Comparison of ENCODE assay signal across 31 cellular contexts in the genomic region with DNA sequence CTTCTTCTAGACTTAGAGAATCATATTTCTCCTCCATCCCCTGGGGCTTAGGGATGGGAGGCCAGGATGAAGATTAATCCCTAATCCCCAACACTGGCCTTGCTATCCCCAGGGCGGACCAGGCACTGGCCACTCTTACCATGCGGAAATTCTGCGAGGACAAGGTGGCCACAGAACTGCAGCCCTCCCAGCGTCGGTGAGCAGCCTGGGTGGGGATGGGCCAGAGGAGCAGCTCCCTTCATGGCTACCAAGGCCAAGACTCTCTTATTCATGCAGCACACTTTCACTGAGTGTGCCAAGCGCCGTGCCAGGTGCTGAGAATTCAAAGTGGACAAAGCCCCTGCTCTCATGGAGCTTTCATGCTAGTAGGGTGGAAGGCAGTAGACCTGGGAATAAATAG. TPM values are rescaled to one million over a fixed set of nuclear protein-coding genes. Genes with fewer than 3 reads are reported as not detected.
DNase-seq lines count a peak whose midpoint lies in the region; ATAC-seq, FAIRE-seq and TF ChIP-seq lines count a peak whose summit lies in the region.
"Had no signal": no experiment of that assay in that cellular context is flagged by ENCODE, and none has a peak within 500 bp of the region (broad histone marks: within the 10 kb centered on the region; RNA-seq: fewer than 3 reads in every experiment).

No MANE protein-coding gene starts in this region.

- no peak for ATAC-seq in right lobe of liver
- no peak for ATAC-seq in HepG2
- no peak for ATAC-seq in GM18909 (IDR thresholded peaks at IDR 0.05; ENCODE audit: poor library complexity, unreplicated experiment)
- ATAC-seq: left lobe of liver; mucosa of descending colon; stimulated activated naive B cell treated with anti-CD40 and anti-IgM and Interleukin-4, amounts not matched to agents 10 μg/mL and 1 μg/mL and 100 μg/mL, for 72 hours had no signal

- 95% methylated on average over 2 of the region's 7 CpGs for WGBS in right lobe of liver (ENCODE audit: insufficient coverage, low coverage, low lambda C conversion rate, missing lambda C conversion rate)
- WGBS in HepG2 (ENCODE audit: low lambda C conversion rate), result 97% methylated on average over 7 of the region's 7 CpGs

- TF ChIP-seq POLR2A in right lobe of liver (IDR thresholded peaks at IDR 0.05) (no peak), HepG2 (IDR thresholded peaks at IDR 0.05; ENCODE audit: insufficient read depth in 1 of 2, low read depth in 2 of 2, low read length in 2 of 2) (no peak)

- FAIRE-seq in HepG2 (lab: Jason Lieb, UNC), result no peak

- intact Hi-C loops in right lobe of liver (cut with DNase I), result no loop called here
- intact Hi-C loops in HepG2 (cut with micrococcal nuclease; ENCODE audit: unreplicated experiment), result no loop called here
- intact Hi-C loops in dorsolateral prefrontal cortex (cut with DNase I), result no loop called here

- no peak for TF ChIP-seq RAD21 in HepG2 (CRISPR knock-in tag; IDR thresholded peaks at IDR 0.05)

- TF ChIP-seq EP300 in HepG2 (IDR thresholded peaks at IDR 0.05; ENCODE audit: low read depth in 2 of 2, low read length in 2 of 2) (no peak), HepG2 (CRISPR knock-in tag; IDR thresholded peaks at IDR 0.05; ENCODE audit: borderline replicate concordance) (no peak)

- DNase-seq in right lobe of liver (peak in 2 of 3 donors; percentile 37 to 48), HepG2 (ENCODE audit: low spot score) (no peak), dorsolateral prefrontal cortex (peak in 3 of 10 donors; percentile 5 to 25 (median 16)), osteoblast (ENCODE audit: insufficient read length, low spot score, missing footprints) (no peak), NCI-H345 (lab: John Stamatoyannopoulos, UW) (no peak), NCI-H1417 treated with DMSO at 0.1 percent for 48 hours (lab: John Stamatoyannopoulos, UW) (no peak)
- no peak for DNase-seq in stimulated activated CD4-positive, alpha-beta T cell treated with anti-CD3 and anti-CD28 coated beads, Interleukin-4, amount 100 ng/mL, for 4 hours
- DNase-seq: activated CD4-positive, alpha-beta T cell treated with anti-CD3 and anti-CD28 coated beads, Interleukin-2, amount 10 ng/mL, durations not matched to agents 7 days and 5 days; activated naive CD4-positive, alpha-beta T cell treated with anti-CD3 and anti-CD28 coated beads, Interleukin-2, amount 50 U/mL, for 16 hours; activated T-cell treated with anti-CD3 and anti-CD28 coated beads, Interleukin-2, amount 50 U/mL, for 48 hours; cerebellar nuclear complex; COR-L47; DMS79 treated with DMSO at 0.1 percent for 48 hours; effector CD4-positive, alpha-beta T cell; erythroblast; H9; immature natural killer cell; Kasumi-1; mucosa of descending colon; NCI-H1694; NCI-H2171 treated with DMSO at 0.1 percent for 48 hours; RPMI8226; SK-N-SH; stimulated activated CD4-positive, alpha-beta T cell treated with anti-CD3 and anti-CD28 coated beads, Interleukin-4, amount 100 ng/mL, for 1 hour; stimulated activated naive B cell treated with anti-CD40 and anti-IgM and Interleukin-4, amounts not matched to agents 10 μg/mL and 1 μg/mL and 100 μg/mL, for 72 hours; testis had no signal

- H3K27me3 ChIP-seq in right lobe of liver, result no peaks in the 10 kb centered on the region
- no peaks in the 10 kb centered on the region for H3K27me3 ChIP-seq in HepG2 (ENCODE audit: control insufficient read depth in 1 of 2, insufficient read depth in 2 of 2, low read length in 2 of 2)
- H3K27me3 ChIP-seq in dorsolateral prefrontal cortex, result no peaks in the 10 kb centered on the region
- H3K27me3 ChIP-seq in osteoblast (ENCODE audit: insufficient read depth, low read length), result no peaks in the 10 kb centered on the region
- H3K27me3 ChIP-seq: BLaER1, hepatocyte, testis had no signal

- H3K9ac ChIP-seq in HepG2 (ENCODE audit: insufficient read depth, low read depth, low read length), result no peak overlapping the region
- H3K9ac ChIP-seq: BLaER1, SK-N-SH had no signal

- no peaks in the 10 kb centered on the region for H3K9me3 ChIP-seq in right lobe of liver
- H3K9me3 ChIP-seq in HepG2 (ENCODE audit: low read length), result no peaks in the 10 kb centered on the region
- H3K9me3 ChIP-seq in osteoblast (ENCODE audit: low read depth, low read length), result no peaks in the 10 kb centered on the region
- H3K9me3 ChIP-seq: BLaER1, mucosa of descending colon, neutrophil, SK-N-SH, testis had no signal

- H3K79me2 ChIP-seq in HepG2 (ENCODE audit: insufficient read depth, low read length) (peaks cover 6% of the 10 kb centered on the region), osteoblast (ENCODE audit: insufficient read depth, low read length) (peaks cover 9% of the 10 kb centered on the region)

- TF ChIP-seq CTCF in right lobe of liver (IDR thresholded peaks at IDR 0.05) (no peak), HepG2 (CRISPR knock-in tag; IDR thresholded peaks at IDR 0.05) (no peak), dorsolateral prefrontal cortex (IDR thresholded peaks at IDR 0.05 in 54 of 56, conservative IDR thresholded peaks at IDR 0.05 in 2 of 56; ENCODE audit: low read depth in 1 of 56, partially characterized antibody in 56 of 56) (no peak), osteoblast (IDR thresholded peaks at IDR 0.05; ENCODE audit: extremely low read depth, low read depth, low read length) (no peak)

- H2AFZ ChIP-seq in HepG2 (ENCODE audit: low read length) (no peak overlapping the region), osteoblast (ENCODE audit: low read length) (no peak overlapping the region)
- H2AFZ ChIP-seq: hepatocyte had no signal

- no TSS peak for BruUV-seq in HepG2 (replicated peaks; lab: Mats Ljungman, UMichigan)

- peaks cover 0 to 49% (median 22%) of the 10 kb centered on the region in 4 donors for H3K4me1 ChIP-seq in right lobe of liver
- peaks cover 41% of the 10 kb centered on the region for H3K4me1 ChIP-seq in HepG2 (ENCODE audit: insufficient read depth, low read length)
- peaks cover 38% of the 10 kb centered on the region for H3K4me1 ChIP-seq in osteoblast (ENCODE audit: insufficient read depth, low read length)

- in situ Hi-C loops in HepG2 (cut with HindIII; ENCODE audit: extremely low pct_ligation_motif_present, low pct_unique_long_range_greater_than_20kb), result no loop called here

- POLR2A ChIA-PET in HepG2 (lab: Yijun Ruan, JAX), result interaction anchor here (1.1 to 4.6 kb wide), 3 partner anchors 9 to 46 kb away, joined by 3 to 23 read pairs (median 4); a partner anchor contains a TSS

- H3K4me2 ChIP-seq in HepG2 (ENCODE audit: low read depth, low read length) (no peak overlapping the region), osteoblast (ENCODE audit: insufficient read depth, low read length) (no peak overlapping the region)
- H3K4me2 ChIP-seq: BLaER1, hepatocyte, SK-N-SH had no signal

- no peak overlapping the region for H3K4me3 ChIP-seq in right lobe of liver
- H3K4me3 ChIP-seq in HepG2 (replicated peaks in 1 of 3; ENCODE audit: insufficient read depth in 1 of 3, low read depth in 2 of 3, low read length in 3 of 3), result no peak overlapping the region
- no peak overlapping the region for H3K4me3 ChIP-seq in dorsolateral prefrontal cortex
- H3K4me3 ChIP-seq in osteoblast (ENCODE audit: insufficient read depth, low read length), result no peak overlapping the region
- H3K4me3 ChIP-seq: BLaER1, hepatocyte, mucosa of descending colon, testis had no signal

- H3K27ac ChIP-seq in right lobe of liver (no peak overlapping the region), HepG2 (ENCODE audit: extremely low read length, insufficient read depth, low read length) (no peak overlapping the region), dorsolateral prefrontal cortex (peak overlapping the region in 46 of 59 donors; percentile 4 to 100 (median 98)), osteoblast (ENCODE audit: low read depth, low read length) (peak overlapping the region; percentile 41)
- H3K27ac ChIP-seq: BLaER1, hepatocyte, neutrophil had no signal

- H4K20me1 ChIP-seq in HepG2 (ENCODE audit: insufficient read depth, low read length) (no peaks in the 10 kb centered on the region), osteoblast (ENCODE audit: insufficient read depth, low read length) (peaks cover 14% of the 10 kb centered on the region)
- H4K20me1 ChIP-seq: BLaER1 had no signal

- H3K36me3 ChIP-seq in right lobe of liver (peaks cover 0 to 50% (median 27%) of the 10 kb centered on the region in 4 donors), HepG2 (replicated peaks in 1 of 2; ENCODE audit: control insufficient read depth in 1 of 2, insufficient read depth in 2 of 2, low read length in 2 of 2) (0 out of 5 replicates have a peak, but pooled peaks cover 0 to 7% of the 10 kb centered on the region in 2 experiments), osteoblast (ENCODE audit: insufficient read depth, low read length) (peaks cover 68% of the 10 kb centered on the region)
- H3K36me3 ChIP-seq: BLaER1, neutrophil had no signal

- CTCF ChIA-PET in HepG2 (lab: Yijun Ruan, JAX; ENCODE audit: low intra/inter-chr PET ratio, low total read pairs), result no interaction called here

RNA-seq across cellular contexts. Expression of a gene that starts 7.0 kb away (rescaled TPM):
- total RNA-seq in right lobe of liver (100 to 1,000 TPM in 3 of 6 experiments, 10 to 100 TPM in 3; 50.5 to 139 (median 86.9) TPM), HepG2 (2016; rRNA removed; fragmentation: Illumina TruSeq; extraction: Trizol) (3.2 and 8.9 TPM in 2 replicates), dorsolateral prefrontal cortex (100 to 1,000 TPM in 57 of 120 experiments, 10 to 100 TPM in 63; 51.8 to 194 (median 96.4) TPM), osteoblast (72.0 and 76.0 TPM in 2 replicates)
- total RNA-seq in HepG2 (2016; cell fraction: cytosol; rRNA removed; fragmentation: Illumina TruSeq; extraction: Trizol; ENCODE audit: low read depth), result 3.1 and 5.0 TPM in 2 replicates
- 2.8 and 9.5 TPM in 2 replicates for total RNA-seq in HepG2 (2016; cell fraction: insoluble cytoplasmic fraction; rRNA removed; fragmentation: Illumina TruSeq; extraction: Trizol)
- 3.1 and 3.8 TPM in 2 replicates for total RNA-seq in HepG2 (2016; cell fraction: membrane; rRNA removed; fragmentation: Illumina TruSeq; extraction: Trizol)
- 13.3 and 14.8 TPM in 2 replicates for total RNA-seq in HepG2 (2016; cell fraction: nucleus; rRNA removed; fragmentation: Illumina TruSeq; extraction: Trizol)
- polyA plus RNA-seq in HepG2 (2011; rRNA removed), result 18.0 and 20.4 TPM in 2 replicates
- polyA plus RNA-seq in HepG2 (2011; cell fraction: cytosol; rRNA removed), result 3.9 and 6.8 TPM in 2 replicates
- polyA plus RNA-seq in HepG2 (2011; cell fraction: nucleus; rRNA removed), result 181 and 258 TPM in 2 replicates
- polyA plus RNA-seq in HepG2 (2012), result 13.0 and 15.3 TPM in 2 replicates
- 0.96 and 1.4 TPM in 2 replicates for polyA plus RNA-seq in HepG2 (2016; cell fraction: cytosol; fragmentation: Illumina TruSeq; extraction: Trizol; ENCODE audit: low read depth)
- polyA plus RNA-seq in HepG2 (2016; cell fraction: insoluble cytoplasmic fraction; fragmentation: Illumina TruSeq; extraction: Trizol; ENCODE audit: low read depth), result 5.7 and 8.2 TPM in 2 replicates
- 2.0 and 4.2 TPM in 2 replicates for polyA plus RNA-seq in HepG2 (2016; cell fraction: membrane; fragmentation: Illumina TruSeq; extraction: Trizol; ENCODE audit: low read depth)
- polyA plus RNA-seq in HepG2 (2016; cell fraction: nucleus; fragmentation: Illumina TruSeq; extraction: Trizol; ENCODE audit: insufficient read depth, low read depth), result 34.1 and 49.0 TPM in 2 replicates
- 34.0 and 38.3 TPM in 2 replicates for polyA minus RNA-seq in HepG2 (2011; rRNA and poly(A)+ RNA removed; ENCODE audit: low replicate concordance)
- 9.9 and 10.3 TPM in 2 replicates for polyA minus RNA-seq in HepG2 (2011; cell fraction: cytosol; rRNA and poly(A)+ RNA removed)
- 63.8 and 80.3 TPM in 2 replicates for polyA minus RNA-seq in HepG2 (2011; cell fraction: nucleus; rRNA and poly(A)+ RNA removed)
- polyA plus RNA-seq: immature natural killer cell had no signal

RNA-seq across cellular contexts. Expression of a gene that starts 22.3 kb away (rescaled TPM):
- total RNA-seq in right lobe of liver (10 to 100 TPM; 12.3 to 18.2 (median 14.4) TPM), HepG2 (2016; rRNA removed; fragmentation: Illumina TruSeq; extraction: Trizol) (9.0 and 9.2 TPM in 2 replicates), dorsolateral prefrontal cortex (100 to 1,000 TPM in 119 of 120 experiments, 10 to 100 TPM in 1; 74.6 to 263 (median 181) TPM), osteoblast (25.6 and 26.8 TPM in 2 replicates)
- 0.79 and 1.3 TPM in 2 replicates for total RNA-seq in HepG2 (2016; cell fraction: cytosol; rRNA removed; fragmentation: Illumina TruSeq; extraction: Trizol; ENCODE audit: low read depth)
- total RNA-seq in HepG2 (2016; cell fraction: insoluble cytoplasmic fraction; rRNA removed; fragmentation: Illumina TruSeq; extraction: Trizol), result 7.9 and 8.6 TPM in 2 replicates
- 2.8 and 3.1 TPM in 2 replicates for total RNA-seq in HepG2 (2016; cell fraction: membrane; rRNA removed; fragmentation: Illumina TruSeq; extraction: Trizol)
- 5.1 and 5.3 TPM in 2 replicates for total RNA-seq in HepG2 (2016; cell fraction: nucleus; rRNA removed; fragmentation: Illumina TruSeq; extraction: Trizol)
- 9.2 and 10.7 TPM in 2 replicates for polyA plus RNA-seq in HepG2 (2011; rRNA removed)
- 11.7 and 12.2 TPM in 2 replicates for polyA plus RNA-seq in HepG2 (2011; cell fraction: cytosol; rRNA removed)
- 12.1 and 12.6 TPM in 2 replicates for polyA plus RNA-seq in HepG2 (2011; cell fraction: nucleus; rRNA removed)
- 6.0 and 9.7 TPM in 2 replicates for polyA plus RNA-seq in HepG2 (2012)
- polyA plus RNA-seq in HepG2 (2016; cell fraction: cytosol; fragmentation: Illumina TruSeq; extraction: Trizol; ENCODE audit: low read depth), result 0.86 and 1.1 TPM in 2 replicates
- polyA plus RNA-seq in HepG2 (2016; cell fraction: insoluble cytoplasmic fraction; fragmentation: Illumina TruSeq; extraction: Trizol; ENCODE audit: low read depth), result 11.6 and 12.5 TPM in 2 replicates
- 2.0 and 3.3 TPM in 2 replicates for polyA plus RNA-seq in HepG2 (2016; cell fraction: membrane; fragmentation: Illumina TruSeq; extraction: Trizol; ENCODE audit: low read depth)
- polyA plus RNA-seq in HepG2 (2016; cell fraction: nucleus; fragmentation: Illumina TruSeq; extraction: Trizol; ENCODE audit: insufficient read depth, low read depth), result 7.6 and 8.3 TPM in 2 replicates
- 27.5 and 69.5 TPM in 2 replicates for polyA minus RNA-seq in HepG2 (2011; rRNA and poly(A)+ RNA removed; ENCODE audit: low replicate concordance)
- 8.3 and 10.6 TPM in 2 replicates for polyA minus RNA-seq in HepG2 (2011; cell fraction: cytosol; rRNA and poly(A)+ RNA removed)
- 9.5 and 12.8 TPM in 2 replicates for polyA minus RNA-seq in HepG2 (2011; cell fraction: nucleus; rRNA and poly(A)+ RNA removed)

RNA-seq across cellular contexts. Expression of a gene that starts 40.6 kb away (rescaled TPM):
- 10 to 100 TPM in 2 of 6 experiments, 1 to 10 TPM in 4; 1.7 to 25.4 (median 4.9) TPM for total RNA-seq in right lobe of liver
- 2.1 and 3.9 TPM in 2 replicates for total RNA-seq in HepG2 (2016; rRNA removed; fragmentation: Illumina TruSeq; extraction: Trizol)
- total RNA-seq in HepG2 (2016; cell fraction: cytosol; rRNA removed; fragmentation: Illumina TruSeq; extraction: Trizol; ENCODE audit: low read depth), result 5.3 and 5.9 TPM in 2 replicates
- total RNA-seq in HepG2 (2016; cell fraction: insoluble cytoplasmic fraction; rRNA removed; fragmentation: Illumina TruSeq; extraction: Trizol), result 2.5 and 4.7 TPM in 2 replicates
- 3.3 and 3.5 TPM in 2 replicates for total RNA-seq in HepG2 (2016; cell fraction: membrane; rRNA removed; fragmentation: Illumina TruSeq; extraction: Trizol)
- total RNA-seq in HepG2 (2016; cell fraction: nucleus; rRNA removed; fragmentation: Illumina TruSeq; extraction: Trizol), result 1.9 and 3.2 TPM in 2 replicates
- 22.6 and 25.2 TPM in 2 replicates for polyA plus RNA-seq in HepG2 (2011; rRNA removed)
- 19.0 and 41.0 TPM in 2 replicates for polyA plus RNA-seq in HepG2 (2011; cell fraction: cytosol; rRNA removed)
- polyA plus RNA-seq in HepG2 (2011; cell fraction: nucleus; rRNA removed), result 8.4 and 9.6 TPM in 2 replicates
- 3.4 and 4.6 TPM in 2 replicates for polyA plus RNA-seq in HepG2 (2012)
- 4.2 and 5.7 TPM in 2 replicates for polyA plus RNA-seq in HepG2 (2016; cell fraction: cytosol; fragmentation: Illumina TruSeq; extraction: Trizol; ENCODE audit: low read depth)
- polyA plus RNA-seq in HepG2 (2016; cell fraction: insoluble cytoplasmic fraction; fragmentation: Illumina TruSeq; extraction: Trizol; ENCODE audit: low read depth), result 2.0 and 2.4 TPM in 2 replicates
- 3.2 and 3.8 TPM in 2 replicates for polyA plus RNA-seq in HepG2 (2016; cell fraction: membrane; fragmentation: Illumina TruSeq; extraction: Trizol; ENCODE audit: low read depth)
- 5.4 and 7.5 TPM in 2 replicates for polyA plus RNA-seq in HepG2 (2016; cell fraction: nucleus; fragmentation: Illumina TruSeq; extraction: Trizol; ENCODE audit: insufficient read depth, low read depth)
- 9.0 and 27.1 TPM in 2 replicates for polyA minus RNA-seq in HepG2 (2011; rRNA and poly(A)+ RNA removed; ENCODE audit: low replicate concordance)
- 8.7 and 9.5 TPM in 2 replicates for polyA minus RNA-seq in HepG2 (2011; cell fraction: cytosol; rRNA and poly(A)+ RNA removed)
- 0.77 and 1.6 TPM in 2 replicates for polyA minus RNA-seq in HepG2 (2011; cell fraction: nucleus; rRNA and poly(A)+ RNA removed)
- 10 to 100 TPM in 119 of 120 experiments, 1 to 10 TPM in 1; 9.9 to 54.8 (median 21.6) TPM for total RNA-seq in dorsolateral prefrontal cortex
- total RNA-seq in osteoblast, result 431 and 577 TPM in 2 replicates

RNA-seq across cellular contexts. Expression of a gene that starts 46.4 kb away (rescaled TPM):
- total RNA-seq in right lobe of liver (1 to 10 TPM in 3 of 6 experiments, under 1 TPM in 3; 0.62 to 3.4 (median 0.99) TPM), HepG2 (2016; rRNA removed; fragmentation: Illumina TruSeq; extraction: Trizol) (6.1 and 14.9 TPM in 2 replicates), dorsolateral prefrontal cortex (under 1 TPM in 4 of 120 experiments, not detected in 116; 0.20 to 0.47 (median 0.30) TPM), osteoblast (not detected in 2 replicates)
- 1.3 and 1.6 TPM in 2 replicates for total RNA-seq in HepG2 (2016; cell fraction: cytosol; rRNA removed; fragmentation: Illumina TruSeq; extraction: Trizol; ENCODE audit: low read depth)
- total RNA-seq in HepG2 (2016; cell fraction: insoluble cytoplasmic fraction; rRNA removed; fragmentation: Illumina TruSeq; extraction: Trizol), result 5.1 and 14.3 TPM in 2 replicates
- 3.9 and 5.2 TPM in 2 replicates for total RNA-seq in HepG2 (2016; cell fraction: membrane; rRNA removed; fragmentation: Illumina TruSeq; extraction: Trizol)
- total RNA-seq in HepG2 (2016; cell fraction: nucleus; rRNA removed; fragmentation: Illumina TruSeq; extraction: Trizol), result 20.7 and 23.6 TPM in 2 replicates
- polyA plus RNA-seq in HepG2 (2011; rRNA removed), result 108 and 131 TPM in 2 replicates
- 102 and 125 TPM in 2 replicates for polyA plus RNA-seq in HepG2 (2011; cell fraction: cytosol; rRNA removed)
- 476 and 502 TPM in 2 replicates for polyA plus RNA-seq in HepG2 (2011; cell fraction: nucleus; rRNA removed)
- 40.7 and 74.1 TPM in 2 replicates for polyA plus RNA-seq in HepG2 (2012)
- polyA plus RNA-seq in HepG2 (2016; cell fraction: cytosol; fragmentation: Illumina TruSeq; extraction: Trizol; ENCODE audit: low read depth), result 2.1 and 3.1 TPM in 2 replicates
- 8.4 and 8.5 TPM in 2 replicates for polyA plus RNA-seq in HepG2 (2016; cell fraction: insoluble cytoplasmic fraction; fragmentation: Illumina TruSeq; extraction: Trizol; ENCODE audit: low read depth)
- 3.3 and 4.5 TPM in 2 replicates for polyA plus RNA-seq in HepG2 (2016; cell fraction: membrane; fragmentation: Illumina TruSeq; extraction: Trizol; ENCODE audit: low read depth)
- polyA plus RNA-seq in HepG2 (2016; cell fraction: nucleus; fragmentation: Illumina TruSeq; extraction: Trizol; ENCODE audit: insufficient read depth, low read depth), result 40.5 and 42.0 TPM in 2 replicates
- 0.16 and 255 TPM in 2 replicates for polyA minus RNA-seq in HepG2 (2011; rRNA and poly(A)+ RNA removed; ENCODE audit: low replicate concordance)
- 39.8 and 42.8 TPM in 2 replicates for polyA minus RNA-seq in HepG2 (2011; cell fraction: cytosol; rRNA and poly(A)+ RNA removed)
- 79.3 and 125 TPM in 2 replicates for polyA minus RNA-seq in HepG2 (2011; cell fraction: nucleus; rRNA and poly(A)+ RNA removed)
- total RNA-seq: H9 had no signal
- polyA plus RNA-seq: immature natural killer cell had no signal

RNA-seq across cellular contexts. Expression of a gene that starts 50.6 kb away (rescaled TPM):
- total RNA-seq in right lobe of liver (100 to 1,000 TPM; 143 to 270 (median 180) TPM), HepG2 (2016; rRNA removed; fragmentation: Illumina TruSeq; extraction: Trizol) (548 and 779 TPM in 2 replicates), dorsolateral prefrontal cortex (100 to 1,000 TPM; 207 to 375 (median 283) TPM), osteoblast (1,135 and 1,332 TPM in 2 replicates)
- total RNA-seq in HepG2 (2016; cell fraction: cytosol; rRNA removed; fragmentation: Illumina TruSeq; extraction: Trizol; ENCODE audit: low read depth), result 127 and 150 TPM in 2 replicates
- total RNA-seq in HepG2 (2016; cell fraction: insoluble cytoplasmic fraction; rRNA removed; fragmentation: Illumina TruSeq; extraction: Trizol), result 568 and 746 TPM in 2 replicates
- total RNA-seq in HepG2 (2016; cell fraction: membrane; rRNA removed; fragmentation: Illumina TruSeq; extraction: Trizol), result 454 and 551 TPM in 2 replicates
- total RNA-seq in HepG2 (2016; cell fraction: nucleus; rRNA removed; fragmentation: Illumina TruSeq; extraction: Trizol), result 263 and 291 TPM in 2 replicates
- polyA plus RNA-seq in HepG2 (2011; rRNA removed), result 327 and 416 TPM in 2 replicates
- polyA plus RNA-seq in HepG2 (2011; cell fraction: cytosol; rRNA removed), result 501 and 516 TPM in 2 replicates
- 203 and 222 TPM in 2 replicates for polyA plus RNA-seq in HepG2 (2011; cell fraction: nucleus; rRNA removed)
- polyA plus RNA-seq in HepG2 (2012), result 450 and 479 TPM in 2 replicates
- polyA plus RNA-seq in HepG2 (2016; cell fraction: cytosol; fragmentation: Illumina TruSeq; extraction: Trizol; ENCODE audit: low read depth), result 74.7 and 91.4 TPM in 2 replicates
- polyA plus RNA-seq in HepG2 (2016; cell fraction: insoluble cytoplasmic fraction; fragmentation: Illumina TruSeq; extraction: Trizol; ENCODE audit: low read depth), result 445 and 458 TPM in 2 replicates
- polyA plus RNA-seq in HepG2 (2016; cell fraction: membrane; fragmentation: Illumina TruSeq; extraction: Trizol; ENCODE audit: low read depth), result 254 and 316 TPM in 2 replicates
- 258 and 266 TPM in 2 replicates for polyA plus RNA-seq in HepG2 (2016; cell fraction: nucleus; fragmentation: Illumina TruSeq; extraction: Trizol; ENCODE audit: insufficient read depth, low read depth)
- polyA minus RNA-seq in HepG2 (2011; rRNA and poly(A)+ RNA removed; ENCODE audit: low replicate concordance), result 738 and 1,247 TPM in 2 replicates
- 496 and 595 TPM in 2 replicates for polyA minus RNA-seq in HepG2 (2011; cell fraction: cytosol; rRNA and poly(A)+ RNA removed)
- polyA minus RNA-seq in HepG2 (2011; cell fraction: nucleus; rRNA and poly(A)+ RNA removed), result 250 and 365 TPM in 2 replicates

Comparison
In these comparisons a context has a peak if more than half of its experiments do, and no peak if none do; other contexts are left out.
1. DNase-seq: peak in right lobe of liver (2 of 3); none in HepG2 (single experiment), osteoblast (single experiment), NCI-H345 (single experiment), NCI-H1417 treated with DMSO at 0.1 percent for 48 hours (single experiment) and stimulated activated CD4-positive, alpha-beta T cell treated with anti-CD3 and anti-CD28 coated beads, Interleukin-4, amount 100 ng/mL, for 4 hours (0 of 2).
2. H3K27ac ChIP-seq: peak in dorsolateral prefrontal cortex (46 of 59) and osteoblast (single experiment); none in right lobe of liver (0 of 3) and HepG2 (single experiment).